16 cellular contexts compared by ENCODE assay signal in the genomic region with DNA sequence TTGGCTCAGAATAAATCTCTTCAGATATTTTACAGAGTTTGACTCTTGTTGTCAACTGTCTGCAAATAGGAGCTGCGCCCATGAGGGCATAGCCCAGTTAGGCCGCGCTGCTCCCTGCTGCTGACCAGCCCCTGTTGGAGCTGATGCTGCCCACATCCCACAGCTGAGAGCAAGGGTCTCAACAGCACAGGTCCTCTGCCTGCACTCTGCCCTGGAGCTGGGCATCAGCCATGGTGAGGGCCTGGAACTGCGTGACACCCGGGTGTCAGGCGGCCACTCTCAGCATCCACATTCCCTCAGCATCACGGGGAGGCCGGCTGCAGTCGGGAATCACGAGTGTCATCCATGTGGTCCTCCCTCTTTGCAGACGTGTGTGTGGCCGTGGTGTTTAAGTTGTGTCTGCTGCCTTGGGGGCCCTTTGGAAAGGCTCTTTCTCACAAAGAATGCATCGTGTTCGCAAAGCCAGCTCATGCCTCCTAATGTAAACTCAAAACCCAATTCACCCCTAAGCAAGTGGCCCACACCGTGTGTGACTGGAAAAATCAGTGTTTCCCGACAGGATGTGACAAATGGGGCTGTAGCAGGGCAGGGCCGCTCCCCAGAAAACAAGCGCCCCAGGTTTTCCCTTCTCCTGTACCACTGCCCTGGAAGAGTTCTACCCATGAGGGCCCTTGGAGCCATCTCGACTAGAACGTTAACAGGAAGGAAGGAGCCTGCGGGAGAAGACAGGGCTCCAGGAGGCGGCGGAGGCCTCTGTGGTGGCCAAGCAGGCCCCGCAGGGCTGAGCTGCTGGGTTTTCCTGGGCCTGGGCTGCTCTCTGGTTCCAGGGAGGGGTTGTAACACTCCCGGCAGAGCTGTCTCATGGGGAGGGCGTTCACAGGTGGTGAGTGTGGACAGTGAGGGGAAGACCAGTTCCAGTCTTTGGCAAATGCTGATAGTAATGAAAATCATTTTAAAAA. TPM values are rescaled to one million over a fixed set of nuclear protein-coding genes. Genes with fewer than 3 reads are reported as not detected.
DNase-seq lines count a peak whose midpoint lies in the region; TF ChIP-seq lines count a peak whose summit lies in the region.
"Had no signal": no experiment of that assay in that cellular context is flagged by ENCODE, and none has a peak within 500 bp of the region (broad histone marks: within the 10 kb centered on the region; RNA-seq: fewer than 3 reads in every experiment).

No MANE protein-coding gene starts in this region.

- H3K9me3 Mint-ChIP-seq in endothelial cell (ENCODE audit: unreplicated experiment) = no peaks in the 10 kb centered on the region
- H3K9me3 Mint-ChIP-seq in activated naive CD4-positive, alpha-beta T cell treated with anti-CD3 and anti-CD28 coated beads, Interleukin-2, amount 10 ng/mL, durations not matched to agents 7 days and 5 days = no peaks in the 10 kb centered on the region
- H3K9me3 Mint-ChIP-seq: activated naive CD8-positive, alpha-beta T cell treated with anti-CD3 and anti-CD28 coated beads, Interleukin-2, amount 10 ng/mL, durations not matched to agents 7 days and 5 days; central memory CD8-positive, alpha-beta T cell had no signal

- no peaks in the 10 kb centered on the region for H3K36me3 ChIP-seq in HUES48 (ENCODE audit: control insufficient read depth, insufficient read depth, low read length)
- H3K36me3 ChIP-seq in mesodermal cell (ENCODE audit: control insufficient read depth, insufficient read depth, low read length) = peaks cover 16% of the 10 kb centered on the region

- DNase-seq in endothelial cell (ENCODE audit: low spot score) (no peak), substantia nigra (lab: John Stamatoyannopoulos, UW) (peak in 1 of 49 donors; percentile 25), RKO (ENCODE audit: low spot score) (no peak), RPMI8226 (no peak), mucosa of gallbladder (ENCODE audit: low spot score) (no peak)
- no peak for DNase-seq in activated naive CD4-positive, alpha-beta T cell treated with anti-CD3 and anti-CD28 coated beads, Interleukin-2, amount 10 ng/mL, durations not matched to agents 7 days and 5 days
- DNase-seq: activated B cell treated with CpG ODN at 0.5 μM for 24 hours; activated naive CD8-positive, alpha-beta T cell treated with anti-CD3 and anti-CD28 coated beads, Interleukin-2, amount 10 ng/mL, durations not matched to agents 7 days and 5 days; C1 segment of cervical spinal cord; DND-41; NCI-H1417 treated with DMSO at 0.1 percent for 48 hours; NCI-H446 had no signal

- TF ChIP-seq CTCF in endothelial cell (IDR thresholded peaks at IDR 0.05; ENCODE audit: unreplicated experiment) = no peak

- H3K27me3 ChIP-seq in HUES48 (ENCODE audit: control insufficient read depth, insufficient read depth, low read length) = no peaks in the 10 kb centered on the region

- H3K36me3 Mint-ChIP-seq in endothelial cell (ENCODE audit: low read depth, unreplicated experiment) = peaks cover 7% of the 10 kb centered on the region
- peaks cover 5% of the 10 kb centered on the region for H3K36me3 Mint-ChIP-seq in activated naive CD4-positive, alpha-beta T cell treated with anti-CD3 and anti-CD28 coated beads, Interleukin-2, amount 10 ng/mL, durations not matched to agents 7 days and 5 days
- H3K36me3 Mint-ChIP-seq: activated naive CD8-positive, alpha-beta T cell treated with anti-CD3 and anti-CD28 coated beads, Interleukin-2, amount 10 ng/mL, durations not matched to agents 7 days and 5 days had no signal

- H3K9me3 ChIP-seq in HUES48 (ENCODE audit: control insufficient read depth, insufficient read depth, low read length) (no peaks in the 10 kb centered on the region), mesodermal cell (ENCODE audit: control insufficient read depth, low read length) (peaks cover 6% of the 10 kb centered on the region)

- WGBS in mesodermal cell (ENCODE audit: insufficient coverage in 2 of 2), 2 experiments = 88% methylated on average over 18 to 20 of the region's 26 CpGs

- CTCF ChIA-PET in activated naive CD4-positive, alpha-beta T cell treated with anti-CD3 and anti-CD28 coated beads, Interleukin-2, amount 10 ng/mL, durations not matched to agents 7 days and 5 days (lab: Charles Lee) = no interaction called here

- peaks cover 42% of the 10 kb centered on the region for H3K4me1 ChIP-seq in HUES48 (ENCODE audit: control insufficient read depth, insufficient read depth, low read length)
- H3K4me1 ChIP-seq in mesodermal cell (ENCODE audit: control insufficient read depth, insufficient read depth, low read length, poor library complexity, severe bottlenecking) = peaks cover 51% of the 10 kb centered on the region

- H3K27ac Mint-ChIP-seq in endothelial cell (ENCODE audit: unreplicated experiment) = peak overlapping the region; percentile 52
- no peak overlapping the region for H3K27ac Mint-ChIP-seq in activated naive CD4-positive, alpha-beta T cell treated with anti-CD3 and anti-CD28 coated beads, Interleukin-2, amount 10 ng/mL, durations not matched to agents 7 days and 5 days
- H3K27ac Mint-ChIP-seq: activated B cell treated with CpG ODN at 0.5 μM for 24 hours; activated naive CD8-positive, alpha-beta T cell treated with anti-CD3 and anti-CD28 coated beads, Interleukin-2, amount 10 ng/mL, durations not matched to agents 7 days and 5 days had no signal

- H3K27ac ChIP-seq in HUES48 (ENCODE audit: low read depth, low read length) (peak overlapping the region; percentile 45), mesodermal cell (ENCODE audit: low read depth, low read length, severe bottlenecking) (peak overlapping the region; percentile 83), substantia nigra (ENCODE audit: low read depth, low read length, poor library complexity, severe bottlenecking) (peak overlapping the region; percentile 26)

- no peak overlapping the region for H3K9ac ChIP-seq in HUES48 (ENCODE audit: low read depth, low read length)

- H3K4me3 Mint-ChIP-seq in endothelial cell (ENCODE audit: unreplicated experiment) = no peak overlapping the region
- no peak overlapping the region for H3K4me3 Mint-ChIP-seq in activated naive CD4-positive, alpha-beta T cell treated with anti-CD3 and anti-CD28 coated beads, Interleukin-2, amount 10 ng/mL, durations not matched to agents 7 days and 5 days
- H3K4me3 Mint-ChIP-seq: activated B cell treated with CpG ODN at 0.5 μM for 24 hours; activated naive CD8-positive, alpha-beta T cell treated with anti-CD3 and anti-CD28 coated beads, Interleukin-2, amount 10 ng/mL, durations not matched to agents 7 days and 5 days; central memory CD8-positive, alpha-beta T cell had no signal

- H3K27me3 Mint-ChIP-seq in endothelial cell (ENCODE audit: unreplicated experiment) = peaks cover 14% of the 10 kb centered on the region
- no peaks in the 10 kb centered on the region for H3K27me3 Mint-ChIP-seq in activated naive CD4-positive, alpha-beta T cell treated with anti-CD3 and anti-CD28 coated beads, Interleukin-2, amount 10 ng/mL, durations not matched to agents 7 days and 5 days
- H3K27me3 Mint-ChIP-seq: activated B cell treated with CpG ODN at 0.5 μM for 24 hours; activated naive CD8-positive, alpha-beta T cell treated with anti-CD3 and anti-CD28 coated beads, Interleukin-2, amount 10 ng/mL, durations not matched to agents 7 days and 5 days; central memory CD8-positive, alpha-beta T cell; IgD-negative memory B cell had no signal

- H3K4me3 ChIP-seq in HUES48 (ENCODE audit: low read depth, low read length) (no peak overlapping the region), mesodermal cell (ENCODE audit: extremely low read depth, insufficient read depth, low read length, poor library complexity, severe bottlenecking) (no peak overlapping the region)

- H3K4me1 Mint-ChIP-seq in endothelial cell (ENCODE audit: unreplicated experiment) = peaks cover 87% of the 10 kb centered on the region
- H3K4me1 Mint-ChIP-seq in activated naive CD4-positive, alpha-beta T cell treated with anti-CD3 and anti-CD28 coated beads, Interleukin-2, amount 10 ng/mL, durations not matched to agents 7 days and 5 days = peaks cover 2% of the 10 kb centered on the region

RNA-seq across cellular contexts. Expression of gene ATP11A, which starts 20.3 kb away (rescaled TPM):
- total RNA-seq in endothelial cell (ENCODE audit: unreplicated experiment) (211 TPM), mucosa of gallbladder (191 TPM)
- polyA plus RNA-seq in mesodermal cell (2013, experiment 1 of 2) = 44.3 TPM
- polyA plus RNA-seq in mesodermal cell (2013, experiment 2 of 2) = 38.8 TPM

Comparison
In these comparisons a context has a peak if more than half of its experiments do, and no peak if none do; other contexts are left out.
1. H3K27ac ChIP-seq: peak in every context shown above with its lines; median percentile 83 in mesodermal cell; 45 in HUES48; 26 in substantia nigra.